In genomic region chrX:114962209-114962608, GRCh38 we compare ENCODE assay signal across 17 cellular contexts. TPM values are rescaled to one million over a fixed set of nuclear protein-coding genes. Genes with fewer than 3 reads are reported as not detected.
DNase-seq lines count a peak whose midpoint lies in the region; ATAC-seq, FAIRE-seq and TF ChIP-seq lines count a peak whose summit lies in the region.
"Had no signal": no experiment of that assay in that cellular context is flagged by ENCODE, and none has a peak within 500 bp of the region (broad histone marks: within the 10 kb centered on the region; RNA-seq: fewer than 3 reads in every experiment).

No MANE protein-coding gene starts in this region.

- H3K36me3 ChIP-seq in SK-N-SH (replicated peaks in 1 of 2; ENCODE audit: control insufficient read depth in 1 of 2, insufficient read depth in 2 of 2, low read length in 1 of 2) (no peaks in the 10 kb centered on the region), astrocyte (ENCODE audit: insufficient read depth, low read length) (no peaks in the 10 kb centered on the region), pancreas (no peaks in the 10 kb centered on the region)
- H3K36me3 ChIP-seq: BLaER1 had no signal

- H3K79me2 ChIP-seq in SK-N-SH (ENCODE audit: insufficient read depth) (no peaks in the 10 kb centered on the region), astrocyte (ENCODE audit: insufficient read depth, low read length) (no peaks in the 10 kb centered on the region)

- POLR2A ChIA-PET in SK-N-SH (lab: Yijun Ruan, JAX): no interaction called here

- no peak for TF ChIP-seq RAD21 in SK-N-SH (IDR thresholded peaks at IDR 0.05; ENCODE audit: low read length)

- intact Hi-C loops in pancreas (cut with DNase I): no loop called here

- no peaks in the 10 kb centered on the region for H3K27me3 Mint-ChIP-seq in astrocyte (ENCODE audit: low read depth, unreplicated experiment)

- no peak for TF ChIP-seq EP300 in SK-N-SH (IDR thresholded peaks at IDR 0.05; ENCODE audit: borderline replicate concordance in 1 of 2, low read depth in 1 of 2, low read length in 1 of 2)

- FAIRE-seq in astrocyte (lab: Jason Lieb, UNC) (peak; percentile 88), pancreas (lab: Jason Lieb, UNC) (peak; percentile 5)

- no peaks in the 10 kb centered on the region for H3K9me3 ChIP-seq in SK-N-SH
- no peaks in the 10 kb centered on the region for H3K9me3 ChIP-seq in astrocyte (ENCODE audit: insufficient read depth, low read depth, low read length)
- H3K9me3 ChIP-seq in pancreas: peaks cover 0 to 5% (median 0%) of the 10 kb centered on the region in 4 donors
- H3K9me3 ChIP-seq: BLaER1, Caco-2 had no signal

- no peak overlapping the region for H3K27ac ChIP-seq in SK-N-SH (ENCODE audit: low read depth in 2 of 2, low read length in 1 of 2)
- no peak overlapping the region for H3K27ac ChIP-seq in astrocyte (ENCODE audit: low read depth, low read length)
- no peak overlapping the region for H3K27ac ChIP-seq in pancreas
- H3K27ac ChIP-seq: BLaER1, HL-60 had no signal

- no peaks in the 10 kb centered on the region for H3K36me3 Mint-ChIP-seq in astrocyte (ENCODE audit: low read depth, unreplicated experiment)
- H3K36me3 Mint-ChIP-seq: CD8-positive, alpha-beta memory T cell had no signal

- no peak overlapping the region for H3K27ac Mint-ChIP-seq in astrocyte (ENCODE audit: unreplicated experiment)
- H3K27ac Mint-ChIP-seq: CD8-positive, alpha-beta memory T cell; GM23338 had no signal

- H3K9me2 ChIP-seq in SK-N-SH: no peaks in the 10 kb centered on the region

- H3K4me1 ChIP-seq in SK-N-SH (ENCODE audit: control insufficient read depth in 1 of 2, insufficient read depth in 2 of 2, low read depth in 1 of 2, low read length in 1 of 2): no peaks in the 10 kb centered on the region
- H3K4me1 ChIP-seq in astrocyte (ENCODE audit: insufficient read depth, low read length): no peaks in the 10 kb centered on the region
- no peaks in the 10 kb centered on the region for H3K4me1 ChIP-seq in pancreas
- H3K4me1 ChIP-seq: BLaER1, Caco-2 had no signal

- H3K9ac ChIP-seq in SK-N-SH (no peak overlapping the region), astrocyte (ENCODE audit: low read length) (no peak overlapping the region)
- H3K9ac ChIP-seq: BLaER1 had no signal

- H3K4me3 ChIP-seq in SK-N-SH (ENCODE audit: low read depth in 2 of 2, low read length in 1 of 2): no peak overlapping the region
- H3K4me3 ChIP-seq in astrocyte (ENCODE audit: insufficient read depth, low read depth, low read length): no peak overlapping the region
- no peak overlapping the region for H3K4me3 ChIP-seq in pancreas
- H3K4me3 ChIP-seq: BLaER1, GM23338 had no signal

- H3K27me3 ChIP-seq in SK-N-SH (ENCODE audit: insufficient read depth) (no peaks in the 10 kb centered on the region), astrocyte (ENCODE audit: insufficient read depth, low read length) (no peaks in the 10 kb centered on the region), pancreas (peaks cover 0 to 28% (median 3%) of the 10 kb centered on the region in 4 donors)

- ATAC-seq in SK-N-SH treated with all-trans-retinoic acid at 6 μM for 48 hours (no peak), pancreas (no peak), GM18867 (IDR thresholded peaks at IDR 0.05; ENCODE audit: unreplicated experiment) (no peak)
- ATAC-seq: GM23338 had no signal

- no peak overlapping the region for H3K4me2 ChIP-seq in SK-N-SH
- H3K4me2 ChIP-seq in astrocyte (ENCODE audit: low read length): no peak overlapping the region
- H3K4me2 ChIP-seq: BLaER1, GM23338 had no signal

- H3K9me3 Mint-ChIP-seq in astrocyte (ENCODE audit: unreplicated experiment): no peaks in the 10 kb centered on the region
- H3K9me3 Mint-ChIP-seq: GM23338 had no signal

- TF ChIP-seq CTCF in SK-N-SH (IDR thresholded peaks at IDR 0.05): no peak
- no peak for TF ChIP-seq CTCF in astrocyte (IDR thresholded peaks at IDR 0.05; ENCODE audit: insufficient read depth, low read depth, low read length)
- no peak for TF ChIP-seq CTCF in pancreas (IDR thresholded peaks at IDR 0.05)

- H2AFZ ChIP-seq in SK-N-SH (ENCODE audit: low read depth) (no peak overlapping the region), astrocyte (ENCODE audit: low read depth, low read length) (no peak overlapping the region)
- H2AFZ ChIP-seq: GM23338 had no signal

- H3K4me3 Mint-ChIP-seq in astrocyte (ENCODE audit: unreplicated experiment): no peak overlapping the region
- H3K4me3 Mint-ChIP-seq: CD8-positive, alpha-beta memory T cell; GM23338 had no signal

- no peaks in the 10 kb centered on the region for H3K4me1 Mint-ChIP-seq in astrocyte (ENCODE audit: low read depth, unreplicated experiment)
- H3K4me1 Mint-ChIP-seq: CD8-positive, alpha-beta memory T cell had no signal

- H3F3A ChIP-seq in SK-N-SH (replicated peaks; ENCODE audit: insufficient read depth): no peaks in the 10 kb centered on the region

- no peaks in the 10 kb centered on the region for H4K20me1 ChIP-seq in SK-N-SH (ENCODE audit: insufficient read depth)
- H4K20me1 ChIP-seq in astrocyte (ENCODE audit: insufficient read depth, low read length): no peaks in the 10 kb centered on the region
- H4K20me1 ChIP-seq: BLaER1 had no signal

- DNase-seq in DMS53 (lab: John Stamatoyannopoulos, UW): peak; percentile 32
- DNase-seq in DMS53 treated with DMSO at 0.1 percent for 48 hours (lab: John Stamatoyannopoulos, UW; ENCODE audit: unreplicated experiment): no peak
- DNase-seq in SK-N-SH: no peak
- DNase-seq in astrocyte (ENCODE audit: low read depth): no peak
- no peak for DNase-seq in pancreas
- no peak for DNase-seq in DMS114 treated with DMSO at 0.1 percent for 48 hours (lab: John Stamatoyannopoulos, UW; ENCODE audit: unreplicated experiment)
- DNase-seq: 8988T; AML-193; Caco-2; CD8-positive, alpha-beta memory T cell; H7; IMR-90 had no signal

- CTCF ChIA-PET in SK-N-SH (lab: Yijun Ruan, JAX): interaction anchor here (1.2 kb wide), 1 partner anchor 185 kb away, joined by 3 read pairs; no protein-coding TSS in a partner anchor

TF ChIP-seq in SK-N-SH, 30 proteins besides CTCF, POLR2A, EP300 and RAD21:
- TF ChIP-seq NFIC (IDR thresholded peaks at IDR 0.05; ENCODE audit: borderline replicate concordance): 0 out of 2 replicates have a peak, but pooled peaks have one; percentile 18
- no peak for TF ChIP-seq GATA2 (CRISPR knock-in tag; IDR thresholded peaks at IDR 0.05)

TF ChIP-seq in SK-N-SH treated with all-trans-retinoic acid at 6 μM for 48 hours, 23 proteins besides CTCF, POLR2A, EP300 and RAD21:
- TF ChIP-seq CREB5 (CRISPR knock-in tag; IDR thresholded peaks at IDR 0.05; ENCODE audit: low read depth) (no peak), TCF4 (CRISPR knock-in tag; IDR thresholded peaks at IDR 0.05; ENCODE audit: borderline replicate concordance) (no peak), TOX (CRISPR knock-in tag; IDR thresholded peaks at IDR 0.05; ENCODE audit: borderline replicate concordance) (no peak), ESRRG (CRISPR knock-in tag; IDR thresholded peaks at IDR 0.05) (no peak), ZC3H10 (CRISPR knock-in tag; IDR thresholded peaks at IDR 0.05) (no peak), ZNF70 (CRISPR knock-in tag; IDR thresholded peaks at IDR 0.05) (no peak), GLIS3 (CRISPR knock-in tag; IDR thresholded peaks at IDR 0.05) (no peak), CSDC2 (CRISPR knock-in tag; IDR thresholded peaks at IDR 0.05) (no peak), RARB (CRISPR knock-in tag; IDR thresholded peaks at IDR 0.05) (no peak), ISL1 (CRISPR knock-in tag; IDR thresholded peaks at IDR 0.05) (no peak), OSR1 (CRISPR knock-in tag; IDR thresholded peaks at IDR 0.05) (no peak)
- TF ChIP-seq, protein P1, sequence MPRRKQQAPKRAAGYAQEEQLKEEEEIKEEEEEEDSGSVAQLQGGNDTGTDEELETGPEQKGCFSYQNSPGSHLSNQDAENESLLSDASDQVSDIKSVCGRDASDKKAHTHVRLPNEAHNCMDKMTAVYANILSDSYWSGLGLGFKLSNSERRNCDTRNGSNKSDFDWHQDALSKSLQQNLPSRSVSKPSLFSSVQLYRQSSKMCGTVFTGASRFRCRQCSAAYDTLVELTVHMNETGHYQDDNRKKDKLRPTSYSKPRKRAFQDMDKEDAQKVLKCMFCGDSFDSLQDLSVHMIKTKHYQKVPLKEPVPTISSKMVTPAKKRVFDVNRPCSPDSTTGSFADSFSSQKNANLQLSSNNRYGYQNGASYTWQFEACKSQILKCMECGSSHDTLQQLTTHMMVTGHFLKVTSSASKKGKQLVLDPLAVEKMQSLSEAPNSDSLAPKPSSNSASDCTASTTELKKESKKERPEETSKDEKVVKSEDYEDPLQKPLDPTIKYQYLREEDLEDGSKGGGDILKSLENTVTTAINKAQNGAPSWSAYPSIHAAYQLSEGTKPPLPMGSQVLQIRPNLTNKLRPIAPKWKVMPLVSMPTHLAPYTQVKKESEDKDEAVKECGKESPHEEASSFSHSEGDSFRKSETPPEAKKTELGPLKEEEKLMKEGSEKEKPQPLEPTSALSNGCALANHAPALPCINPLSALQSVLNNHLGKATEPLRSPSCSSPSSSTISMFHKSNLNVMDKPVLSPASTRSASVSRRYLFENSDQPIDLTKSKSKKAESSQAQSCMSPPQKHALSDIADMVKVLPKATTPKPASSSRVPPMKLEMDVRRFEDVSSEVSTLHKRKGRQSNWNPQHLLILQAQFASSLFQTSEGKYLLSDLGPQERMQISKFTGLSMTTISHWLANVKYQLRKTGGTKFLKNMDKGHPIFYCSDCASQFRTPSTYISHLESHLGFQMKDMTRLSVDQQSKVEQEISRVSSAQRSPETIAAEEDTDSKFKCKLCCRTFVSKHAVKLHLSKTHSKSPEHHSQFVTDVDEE (CRISPR knock-in tag; IDR thresholded peaks at IDR 0.05): no peak

RNA-seq across cellular contexts. Expression of gene IL13RA2, which starts 55.2 kb away (rescaled TPM):
- 8.1 and 9.6 TPM in 2 replicates for polyA plus RNA-seq in SK-N-SH (2012; rRNA removed)
- 12.4 and 17.7 TPM in 2 replicates for polyA plus RNA-seq in SK-N-SH (2012; cell fraction: cytosol; rRNA removed)
- polyA plus RNA-seq in SK-N-SH (2012; cell fraction: nucleus; rRNA removed): 3.5 and 7.2 TPM in 2 replicates
- not detected in 2 replicates for total RNA-seq in astrocyte
- total RNA-seq in pancreas: under 1 TPM in 1 of 6 donors, not detected in 5; 0.28 TPM
- under 1 TPM in 1 of 2 donors, not detected in 1; 0.09 TPM for polyA plus RNA-seq in pancreas
- total RNA-seq: Caco-2; CD8-positive, alpha-beta memory T cell; GM23338; H7 had no signal
- polyA plus RNA-seq: CD8-positive, alpha-beta memory T cell; GM23338 had no signal
